Comparison of ENCODE assay signal across 8 cellular contexts in the genomic region with DNA sequence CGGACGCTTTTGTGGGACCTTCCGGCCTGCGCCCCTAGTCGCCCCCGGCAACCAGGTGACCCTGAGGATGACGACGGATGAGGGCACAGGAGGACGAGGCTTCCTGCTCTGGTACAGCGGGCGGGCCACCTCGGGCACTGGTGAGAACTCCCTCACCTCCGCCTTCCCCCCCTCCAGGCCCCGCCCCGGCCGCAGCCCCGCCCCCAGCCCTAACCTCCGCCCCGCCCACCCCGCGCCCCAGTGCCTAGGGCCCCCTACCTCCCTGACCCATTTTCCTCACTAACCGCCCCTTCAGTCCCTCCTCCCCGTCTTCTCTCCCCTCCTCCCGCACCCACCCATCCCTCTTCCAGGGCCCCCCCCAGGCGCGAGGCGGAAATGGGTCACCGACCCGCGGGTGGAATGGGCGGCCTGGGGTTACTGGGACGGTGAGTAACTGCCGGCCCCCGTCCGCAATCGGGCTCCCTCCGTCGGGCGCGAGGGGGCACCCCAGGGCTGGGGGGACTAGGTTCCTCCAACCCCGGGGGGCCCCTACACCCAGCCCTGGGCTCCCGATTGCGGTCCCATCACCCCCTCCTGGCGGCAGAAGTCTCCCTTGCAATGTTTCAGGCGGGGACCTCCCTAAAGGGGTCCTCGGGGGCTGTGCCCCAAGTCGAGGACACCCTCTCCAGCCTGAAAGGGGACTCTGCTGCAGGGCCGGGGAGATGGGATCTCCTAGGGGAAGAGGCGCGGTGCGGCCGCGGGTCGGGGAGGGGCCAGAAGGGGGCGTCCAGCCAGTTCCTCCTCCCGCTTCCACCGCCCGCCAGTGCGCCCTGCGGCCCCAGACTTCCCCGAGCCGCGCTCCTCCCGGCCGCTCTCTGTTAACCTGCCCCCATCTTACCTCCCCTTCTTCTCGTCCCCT. TPM values are rescaled to one million over a fixed set of nuclear protein-coding genes. Genes with fewer than 3 reads are reported as not detected.
DNase-seq lines count a peak whose midpoint lies in the region; TF ChIP-seq lines count a peak whose summit lies in the region.

No MANE protein-coding gene starts in this region.

- TF ChIP-seq CTCF in HL-60 (IDR thresholded peaks at IDR 0.05; ENCODE audit: insufficient read depth, low read length) (no peak), type B pancreatic cell (conservative IDR thresholded peaks at IDR 0.05) (peak; percentile 57)

- peak overlapping the region; percentile 89 for H3K4me3 Mint-ChIP-seq in type B pancreatic cell

- H3K4me1 Mint-ChIP-seq in type B pancreatic cell (ENCODE audit: unreplicated experiment): peaks cover 17% of the 10 kb centered on the region

- no peaks in the 10 kb centered on the region for H3K27me3 ChIP-seq in HL-60 (ENCODE audit: insufficient read depth, poor library complexity, severe bottlenecking)

- peak overlapping the region; percentile 46 for H3K27ac ChIP-seq in HL-60 (replicated peaks)

- H3K27ac Mint-ChIP-seq in type B pancreatic cell: peak overlapping the region; percentile 41

- peak overlapping the region; percentile 66 for H3K4me3 ChIP-seq in HL-60 (replicated peaks; ENCODE audit: insufficient read depth, low read length)

- H3K36me3 Mint-ChIP-seq in type B pancreatic cell: no peaks in the 10 kb centered on the region

- no peaks in the 10 kb centered on the region for H3K27me3 Mint-ChIP-seq in type B pancreatic cell

- peak; percentile 97 for DNase-seq in NK-92 treated with Interleukin-12 subunit alpha and Interleukin-12 subunit beta, amount 100 ng/mL, for 24 hours (lab: John Stamatoyannopoulos, UW)
- DNase-seq in NK-92 (lab: John Stamatoyannopoulos, UW; ENCODE audit: unreplicated experiment) (no peak), HL-60 (ENCODE audit: low read depth in 1 of 2, low spot score in 1 of 2) (peak; percentile 58 to 78), RPMI8226 (peak; percentile 87), foreskin melanocyte (peak; percentile 43), nucleus accumbens (lab: John Stamatoyannopoulos, UW) (peak in 29 of 56 donors; percentile 7 to 65 (median 25)), type B pancreatic cell (ENCODE audit: extremely low spot score, unreplicated experiment) (no peak)
- DNase-seq in activated effector memory CD4-positive, alpha-beta T cell treated with anti-CD3 and anti-CD28 coated beads, Interleukin-2, amount 50 U/mL, for 16 hours: peak; percentile 89

- H3K9me3 Mint-ChIP-seq in type B pancreatic cell: no peaks in the 10 kb centered on the region

RNA-seq across cellular contexts. Expression of a gene that starts 2.2 kb away (rescaled TPM):
- total RNA-seq in type B pancreatic cell (ENCODE audit: low replicate concordance): 11.6 and 152 TPM in 2 replicates

RNA-seq across cellular contexts. Expression of a gene that starts 8.0 kb away (rescaled TPM):
- total RNA-seq in type B pancreatic cell (ENCODE audit: low replicate concordance): 28.3 and 29.0 TPM in 2 replicates

RNA-seq across cellular contexts. Expression of a gene that starts 18.2 kb away (rescaled TPM):
- 0.76 and 0.77 TPM in 2 replicates for total RNA-seq in type B pancreatic cell (ENCODE audit: low replicate concordance)

RNA-seq across cellular contexts. Expression of a gene that starts 18.4 kb away (rescaled TPM):
- 64.5 and 66.7 TPM in 2 replicates for total RNA-seq in type B pancreatic cell (ENCODE audit: low replicate concordance)

RNA-seq across cellular contexts. Expression of a gene that starts 30.6 kb away (rescaled TPM):
- total RNA-seq in type B pancreatic cell (ENCODE audit: low replicate concordance): 3.1 and 5.6 TPM in 2 replicates

Comparison
In these comparisons a context has a peak if more than half of its experiments do, and no peak if none do; other contexts are left out.
1. DNase-seq: peak in NK-92 treated with Interleukin-12 subunit alpha and Interleukin-12 subunit beta, amount 100 ng/mL, for 24 hours (single experiment), HL-60 (2 of 2), RPMI8226 (single experiment), activated effector memory CD4-positive, alpha-beta T cell treated with anti-CD3 and anti-CD28 coated beads, Interleukin-2, amount 50 U/mL, for 16 hours (single experiment), foreskin melanocyte (single experiment) and nucleus accumbens (29 of 56); none in NK-92 (single experiment) and type B pancreatic cell (single experiment).